In the genomic region with DNA sequence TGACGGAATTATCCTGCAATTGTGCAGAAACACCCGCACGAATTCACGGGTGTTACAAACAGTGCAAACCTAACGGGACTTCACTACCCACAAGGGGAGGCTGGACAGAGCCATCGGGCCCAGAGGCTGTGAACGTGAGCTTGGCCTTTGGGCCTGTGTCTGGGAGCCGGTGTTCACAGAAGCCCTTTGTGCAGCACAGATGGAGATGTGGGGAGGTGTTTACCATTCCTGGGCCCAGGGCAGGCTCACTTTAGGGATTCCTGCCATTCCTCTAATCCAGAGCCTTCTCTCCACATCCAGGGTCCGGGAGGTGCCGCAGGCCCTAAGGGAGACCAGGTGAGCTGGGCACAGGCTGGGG, we compare ENCODE assay signal across 12 cellular contexts. TPM values are rescaled to one million over a fixed set of nuclear protein-coding genes. Genes with fewer than 3 reads are reported as not detected.
DNase-seq lines count a peak whose midpoint lies in the region; TF ChIP-seq lines count a peak whose summit lies in the region.
"Had no signal": no experiment of that assay in that cellular context is flagged by ENCODE, and none has a peak within 500 bp of the region (broad histone marks: within the 10 kb centered on the region; RNA-seq: fewer than 3 reads in every experiment).

No MANE protein-coding gene starts in this region.

- TF ChIP-seq EP300 in transverse colon (IDR thresholded peaks at IDR 0.05; ENCODE audit: low read depth) = no peak

- H3K9ac ChIP-seq in mammary epithelial cell (ENCODE audit: insufficient read depth, low read length) = no peak overlapping the region

- H3K9me3 ChIP-seq in mammary epithelial cell (replicated peaks; ENCODE audit: insufficient read depth, low read length) (no peaks in the 10 kb centered on the region), mesodermal cell (ENCODE audit: control insufficient read depth, low read length) (no peaks in the 10 kb centered on the region), transverse colon (no peaks in the 10 kb centered on the region)
- H3K9me3 ChIP-seq: upper lobe of left lung had no signal

- H3K4me1 Mint-ChIP-seq in T-helper 2 cell treated with Interferon-gamma antibody and Interleukin-4, amounts not matched to agents 5 μg/mL and 100 μg/mL, for 36 hours (ENCODE audit: low read depth) = peaks cover 8% of the 10 kb centered on the region
- H3K4me1 Mint-ChIP-seq: immature natural killer cell had no signal

- H3K4me1 ChIP-seq in mammary epithelial cell (ENCODE audit: insufficient read depth, low read length) (peaks cover 21% of the 10 kb centered on the region), mesodermal cell (ENCODE audit: control insufficient read depth, insufficient read depth, low read length, poor library complexity, severe bottlenecking) (peaks cover 10% of the 10 kb centered on the region), transverse colon (peaks cover 20 to 30% (median 26%) of the 10 kb centered on the region in 4 donors)

- WGBS in mammary epithelial cell (ENCODE audit: low coverage, missing lambda C conversion rate) = 28% methylated on average over 10 of the region's 10 CpGs
- WGBS in mesodermal cell (ENCODE audit: insufficient coverage in 2 of 2), 2 experiments = 90 to 97% methylated on average over 10 of the region's 10 CpGs
- 43% methylated on average over 10 of the region's 10 CpGs; no CpG with 5 or more reads in 1 of the 2 donors for WGBS in transverse colon (ENCODE audit: low coverage in 1 of 2), 2 donors

- CTCF ChIA-PET in mammary epithelial cell (lab: Charles Lee; ENCODE audit: low non-redundant PET) = no interaction called here

- no peaks in the 10 kb centered on the region for H3K79me2 ChIP-seq in mammary epithelial cell (ENCODE audit: insufficient read depth, low read length)

- intact Hi-C loops in mammary epithelial cell (cut with micrococcal nuclease) = no loop called here
- intact Hi-C loops in transverse colon (cut with DNase I; ENCODE audit: low total_unique reads) = no loop called here

- H4K20me1 ChIP-seq in mammary epithelial cell (ENCODE audit: insufficient read depth, low read length) = no peaks in the 10 kb centered on the region

- no peak overlapping the region for H3K4me3 Mint-ChIP-seq in T-helper 2 cell treated with Interferon-gamma antibody and Interleukin-4, amounts not matched to agents 5 μg/mL and 100 μg/mL, for 36 hours
- H3K4me3 Mint-ChIP-seq: immature natural killer cell; natural killer cell treated with Interleukin-12 subunit alpha and Interleukin-12 subunit beta and Interleukin-15 and Interleukin-18, amount 100 ng/mL, for 72 hours had no signal

- no peaks in the 10 kb centered on the region for H3K27me3 ChIP-seq in mammary epithelial cell (ENCODE audit: insufficient read depth, low read length)
- peaks cover 11% of the 10 kb centered on the region for H3K27me3 ChIP-seq in transverse colon
- H3K27me3 ChIP-seq: upper lobe of left lung had no signal

- no peak for DNase-seq in T-helper 2 cell treated with Interferon-gamma antibody and Interleukin-4, amounts not matched to agents 5 μg/mL and 100 μg/mL, for 36 hours (ENCODE audit: low spot score)
- DNase-seq in T-helper 2 cell = no peak
- no peak for DNase-seq in mammary epithelial cell
- DNase-seq in transverse colon = no peak
- no peak for DNase-seq in DMS 273 treated with DMSO at 0.1 percent for 48 hours (lab: John Stamatoyannopoulos, UW)
- no peak for DNase-seq in NOMO-1 (lab: John Stamatoyannopoulos, UW; ENCODE audit: unreplicated experiment in 2 of 2)
- no peak for DNase-seq in middle frontal gyrus (ENCODE audit: extremely low spot score, low spot score)
- DNase-seq: immature natural killer cell, NCI-H1417 treated with DMSO at 0.1 percent for 48 hours had no signal

- in situ Hi-C loops in mammary epithelial cell (cut with MboI; ENCODE audit: low sequenced_read_pairs in 2 of 2) (no loop called here), transverse colon (cut with MboI; ENCODE audit: low pct_ligation_motif_present in 1 of 4, low pct_unique_long_range_greater_than_20kb in 1 of 4, low sequenced_read_pairs in 3 of 4) (no loop called here)

- H3K4me3 ChIP-seq in mammary epithelial cell (replicated peaks in 1 of 3; ENCODE audit: insufficient read depth in 1 of 3, low read depth in 2 of 3, low read length in 3 of 3) = no peak overlapping the region
- no peak overlapping the region for H3K4me3 ChIP-seq in mesodermal cell (ENCODE audit: extremely low read depth, insufficient read depth, low read length, poor library complexity, severe bottlenecking)
- peak overlapping the region in 1 of 4 donors; percentile 11 for H3K4me3 ChIP-seq in transverse colon

- H2AFZ ChIP-seq in mammary epithelial cell (ENCODE audit: low read depth, low read length) = peak overlapping the region; percentile 1

- peak overlapping the region; percentile 52 for H3K27ac Mint-ChIP-seq in T-helper 2 cell treated with Interferon-gamma antibody and Interleukin-4, amounts not matched to agents 5 μg/mL and 100 μg/mL, for 36 hours
- H3K27ac Mint-ChIP-seq: immature natural killer cell; natural killer cell treated with Interleukin-12 subunit alpha and Interleukin-12 subunit beta and Interleukin-15 and Interleukin-18, amount 100 ng/mL, for 72 hours had no signal

- H3K27ac ChIP-seq in mammary epithelial cell (ENCODE audit: insufficient read depth, low read depth, low read length) (no peak overlapping the region), mesodermal cell (ENCODE audit: low read depth, low read length, severe bottlenecking) (peak overlapping the region; percentile 16), transverse colon (peak overlapping the region; percentile 5 to 83 (median 75))

- H3K36me3 Mint-ChIP-seq in T-helper 2 cell treated with Interferon-gamma antibody and Interleukin-4, amounts not matched to agents 5 μg/mL and 100 μg/mL, for 36 hours (ENCODE audit: low read depth) = no peaks in the 10 kb centered on the region
- H3K36me3 Mint-ChIP-seq: immature natural killer cell; natural killer cell treated with Interleukin-12 subunit alpha and Interleukin-12 subunit beta and Interleukin-15 and Interleukin-18, amount 100 ng/mL, for 72 hours had no signal

- dilution Hi-C loops in mammary epithelial cell (cut with HindIII; ENCODE audit: low sequenced_read_pairs) = no loop called here

- TF ChIP-seq CTCF in mammary epithelial cell (conservative IDR thresholded peaks at IDR 0.05 in 1 of 2, IDR thresholded peaks at IDR 0.05 in 1 of 2; ENCODE audit: extremely low read depth in 1 of 2, insufficient read depth in 1 of 2, low read depth in 1 of 2, low read length in 2 of 2) (no peak), transverse colon (IDR thresholded peaks at IDR 0.05) (no peak)

- H3K27me3 Mint-ChIP-seq in T-helper 2 cell treated with Interferon-gamma antibody and Interleukin-4, amounts not matched to agents 5 μg/mL and 100 μg/mL, for 36 hours (ENCODE audit: low read depth) = no peaks in the 10 kb centered on the region

- H3K36me3 ChIP-seq in mammary epithelial cell (ENCODE audit: insufficient read depth, low read length) = no peaks in the 10 kb centered on the region
- H3K36me3 ChIP-seq in mesodermal cell (ENCODE audit: control insufficient read depth, insufficient read depth, low read length) = peaks cover 52% of the 10 kb centered on the region
- H3K36me3 ChIP-seq in transverse colon = no peaks in the 10 kb centered on the region
- H3K36me3 ChIP-seq: upper lobe of left lung had no signal

- no peak for TF ChIP-seq POLR2A in transverse colon (IDR thresholded peaks at IDR 0.05)

- H3K4me2 ChIP-seq in mammary epithelial cell (ENCODE audit: insufficient read depth, low read depth, low read length) = no peak overlapping the region

- no peaks in the 10 kb centered on the region for H3K9me3 Mint-ChIP-seq in T-helper 2 cell treated with Interferon-gamma antibody and Interleukin-4, amounts not matched to agents 5 μg/mL and 100 μg/mL, for 36 hours
- H3K9me3 Mint-ChIP-seq: immature natural killer cell; natural killer cell treated with Interleukin-12 subunit alpha and Interleukin-12 subunit beta and Interleukin-15 and Interleukin-18, amount 100 ng/mL, for 72 hours had no signal

- no TSS peak for BruUV-seq in mammary epithelial cell (replicated peaks; lab: Mats Ljungman, UMichigan)

RNA-seq across cellular contexts. Expression of a gene that starts 15.0 kb away (rescaled TPM):
- total RNA-seq in mammary epithelial cell (under 1 TPM in 1 of 2 donors, not detected in 1; 0.67 TPM), transverse colon (100 to 1,000 TPM in 1 of 4 donors, 10 to 100 TPM in 1, 1 to 10 TPM in 2; 6.0 to 223 (median 8.0) TPM)
- 0.16 TPM for polyA plus RNA-seq in mammary epithelial cell
- not detected for polyA minus RNA-seq in mammary epithelial cell
- 118 TPM for polyA plus RNA-seq in mesodermal cell (2013, experiment 1 of 2)
- polyA plus RNA-seq in mesodermal cell (2013, experiment 2 of 2) = 97.0 TPM
- total RNA-seq: natural killer cell treated with Interleukin-12 subunit alpha and Interleukin-12 subunit beta and Interleukin-15 and Interleukin-18, amount 100 ng/mL, for 72 hours had no signal

RNA-seq across cellular contexts. Expression of a gene that starts 27.2 kb away (rescaled TPM):
- 10 to 100 TPM; 12.7 to 30.0 TPM for total RNA-seq in mammary epithelial cell
- polyA plus RNA-seq in mammary epithelial cell = 20.6 TPM
- polyA minus RNA-seq in mammary epithelial cell = 12.4 TPM
- polyA plus RNA-seq in mesodermal cell (2013, experiment 1 of 2) = 34.8 TPM
- 25.2 TPM for polyA plus RNA-seq in mesodermal cell (2013, experiment 2 of 2)
- total RNA-seq in transverse colon = 100 to 1,000 TPM in 1 of 4 donors, 10 to 100 TPM in 3; 55.2 to 137 (median 71.1) TPM

RNA-seq across cellular contexts. Expression of a gene that starts 29.8 kb away (rescaled TPM):
- total RNA-seq in mammary epithelial cell (10 to 100 TPM in 1 of 2 donors, 1 to 10 TPM in 1; 8.1 to 11.7 TPM), transverse colon (10 to 100 TPM in 1 of 4 donors, 1 to 10 TPM in 3; 5.2 to 19.9 (median 5.9) TPM)
- 6.5 TPM for polyA plus RNA-seq in mammary epithelial cell
- polyA minus RNA-seq in mammary epithelial cell = 1.9 TPM
- 15.6 TPM for polyA plus RNA-seq in mesodermal cell (2013, experiment 1 of 2)
- 14.9 TPM for polyA plus RNA-seq in mesodermal cell (2013, experiment 2 of 2)

RNA-seq across cellular contexts. Expression of a gene that starts 35.6 kb away (rescaled TPM):
- total RNA-seq in mammary epithelial cell = 10 to 100 TPM; 14.6 to 15.7 TPM
- 14.1 TPM for polyA plus RNA-seq in mammary epithelial cell
- polyA minus RNA-seq in mammary epithelial cell = 15.3 TPM
- 21.0 TPM for polyA plus RNA-seq in mesodermal cell (2013, experiment 1 of 2)
- 20.1 TPM for polyA plus RNA-seq in mesodermal cell (2013, experiment 2 of 2)
- total RNA-seq in transverse colon = 10 to 100 TPM; 10.8 to 13.0 (median 11.9) TPM

Comparison
In these comparisons a context has a peak if more than half of its experiments do, and no peak if none do; other contexts are left out.
1. RNA of a gene that starts 15.0 kb away (total RNA-seq): 6.0 to 223 TPM in transverse colon; 0.67 TPM in mammary epithelial cell; every median in the first group is over 4 times any median in the second.